ENCODE assay signal across 21 cellular contexts in genomic region chr12:32834122-32834521, GRCh38.
"Had no signal": no experiment of that assay in that cellular context is flagged by ENCODE, and none has a peak within 500 bp of the region (broad histone marks: within the 10 kb centered on the region; RNA-seq: fewer than 3 reads in every experiment).

No MANE protein-coding gene starts in this region.

- H3K27ac Mint-ChIP-seq: IgD-negative memory B cell had no signal

- H3K9me3 ChIP-seq: SJCRH30 had no signal

- H3K9ac ChIP-seq: KMS-11 had no signal

- H3K27me3 ChIP-seq: SJCRH30 had no signal

- H3K4me1 ChIP-seq: SJCRH30 had no signal

- ATAC-seq: K562, SK-N-SH treated with all-trans-retinoic acid at 6 μM for 48 hours had no signal

- DNase-seq: Kasumi-1, MM.1S, NCI-H1092 treated with DMSO at 0.1 percent for 48 hours, NCI-H1436, NCI-H187, NCI-H2029, NCI-H2081 treated with DMSO at 0.1 percent for 48 hours, NCI-H2227 treated with DMSO at 0.1 percent for 48 hours, NCI-H446, NCI-H510A, NCI-H524 treated with DMSO at 0.1 percent for 48 hours, NCI-H69, NCI-H774, RPMI8226, SHP77, SJCRH30 had no signal

- H3K4me3 ChIP-seq: K562, SJCRH30 had no signal

- H3K4me3 Mint-ChIP-seq: IgD-negative memory B cell had no signal

- H3K36me3 ChIP-seq: SJCRH30 had no signal

- H3K27ac ChIP-seq: HL-60, KMS-11, SJCRH30 had no signal

- H3K4me1 Mint-ChIP-seq: IgD-negative memory B cell had no signal

- H3K27me3 Mint-ChIP-seq: IgD-negative memory B cell had no signal

- H3K4me2 ChIP-seq: KMS-11 had no signal
